ENCODE assay signal across 8 cellular contexts in the genomic region with DNA sequence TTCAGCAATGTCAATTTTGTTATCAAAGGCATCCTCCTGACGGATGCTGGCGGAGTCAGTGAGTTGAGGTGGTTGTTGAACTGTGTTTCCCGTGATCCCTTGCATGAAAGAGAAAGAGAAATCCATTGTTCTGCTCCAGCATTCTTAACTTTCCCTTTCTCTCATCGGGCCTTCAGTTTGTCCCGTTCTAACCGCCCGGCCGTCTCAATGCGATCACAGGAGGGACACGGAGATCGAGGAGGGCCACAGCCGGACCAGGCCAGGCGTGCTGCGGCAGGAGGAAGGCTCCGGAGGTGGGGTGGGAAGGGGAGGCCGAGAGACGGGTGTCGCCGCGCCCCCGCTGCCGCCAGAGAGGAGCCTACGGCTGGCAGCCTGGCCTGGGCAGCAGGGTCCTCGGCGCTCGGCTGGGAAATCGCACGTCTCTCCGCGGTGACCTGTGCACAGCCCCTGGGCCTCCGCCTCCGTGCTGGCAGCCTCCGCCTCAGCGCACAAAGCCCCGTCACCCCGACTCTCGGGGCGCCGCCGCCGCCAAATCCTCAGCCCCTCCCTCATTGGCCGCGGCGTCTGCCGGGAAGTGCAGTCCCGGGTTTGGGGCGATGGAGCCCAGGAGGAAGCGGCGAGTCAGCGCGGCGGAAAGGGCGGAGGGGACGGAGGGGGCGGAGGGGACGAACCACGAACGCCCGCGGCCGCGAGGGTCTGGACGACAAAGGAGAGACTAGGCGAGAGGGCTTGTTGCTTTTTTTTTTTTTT. TPM values are rescaled to one million over a fixed set of nuclear protein-coding genes. Genes with fewer than 3 reads are reported as not detected.
A peak's percentile ranks its signal among the peaks of the same experiment; 100 is the strongest.
DNase-seq lines count a peak whose midpoint lies in the region; ATAC-seq, FAIRE-seq and TF ChIP-seq lines count a peak whose summit lies in the region.

No MANE protein-coding gene starts in this region.

- peaks cover 68% of the 10 kb centered on the region for H3K4me1 ChIP-seq in A549
- H3K4me1 ChIP-seq in spleen: peaks cover 2 to 18% (median 11%) of the 10 kb centered on the region in 6 donors

- DNase-seq in A549 (ENCODE audit: low read depth in 1 of 2, low spot score in 1 of 2) (peak; percentile 78 to 83), caudate nucleus (lab: John Stamatoyannopoulos, UW) (peak in 56 of 61 donors; percentile 34 to 84 (median 69)), iris pigment epithelial cell (ENCODE audit: low read depth) (peak; percentile 57), spleen (peak; percentile 96), NCI-H1105 (lab: John Stamatoyannopoulos, UW) (no peak)
- DNase-seq in Jurkat, Clone E6-1 (ENCODE audit: low read depth, low spot score): peak; percentile 46

- no peaks in the 10 kb centered on the region for H3K36me3 ChIP-seq in spleen

- TF ChIP-seq POLR2A in A549 (IDR thresholded peaks at IDR 0.05; ENCODE audit: low read length) (peak; percentile 69), GM18951 (IDR thresholded peaks at IDR 0.05; ENCODE audit: extremely low read depth, insufficient read depth, insufficient read length) (peak; percentile 72), spleen (IDR thresholded peaks at IDR 0.05) (peak in 1 of 3 donors; percentile 52)

- no peaks in the 10 kb centered on the region for H3K9me3 ChIP-seq in A549
- H3K9me3 ChIP-seq in spleen: no peaks in the 10 kb centered on the region

- POLR2A ChIA-PET in A549 (lab: Yijun Ruan, JAX): interaction anchor here (0.6 kb wide), 1 partner anchor 18 kb away, joined by 3 read pairs; no protein-coding TSS in a partner anchor

- TF ChIP-seq CTCF in A549 (IDR thresholded peaks at IDR 0.05) (no peak), spleen (IDR thresholded peaks at IDR 0.05 in 8 of 11, conservative IDR thresholded peaks at IDR 0.05 in 3 of 11) (no peak)

- peak overlapping the region; percentile 93 to 95 for H3K27ac ChIP-seq in A549
- H3K27ac ChIP-seq in caudate nucleus (ENCODE audit: low read depth, low read length): peak overlapping the region; percentile 85
- H3K27ac ChIP-seq in spleen: peak overlapping the region; percentile 83 to 98 (median 96)

- in situ Hi-C loops in GM18951 (cut with MboI; ENCODE audit: low sequenced_read_pairs, unreplicated experiment): no loop called here

- WGBS in A549 (ENCODE audit: missing lambda C conversion rate): 7% methylated on average over 49 of the region's 64 CpGs
- 1 to 2% (median 1%) methylated on average over 52 to 64 of the region's 64 CpGs for WGBS in spleen, 5 donors

- H3K4me3 ChIP-seq in A549 (peak overlapping the region; percentile 53), spleen (peak overlapping the region; percentile 29 to 95 (median 74))
- peak overlapping the region; percentile 57 for H3K4me3 ChIP-seq in Jurkat, Clone E6-1 (ENCODE audit: low read length)

- H3K27me3 ChIP-seq in spleen (replicated peaks in 1 of 7): peaks cover 0 to 6% (median 0%) of the 10 kb centered on the region in 7 donors

- no peak for TF ChIP-seq RAD21 in A549 (conservative IDR thresholded peaks at IDR 0.05 in 1 of 2, IDR thresholded peaks at IDR 0.05 in 1 of 2)

- CTCF ChIA-PET in A549 (lab: Yijun Ruan, JAX): no interaction called here

- ATAC-seq in A549: peak; percentile 72 to 79
- peak; percentile 89 to 91 for ATAC-seq in activated CD4-positive, CD25-positive, alpha-beta regulatory T cell treated with anti-CD3 and anti-CD28 coated beads, Interleukin-2, amount 50 U/mL, for 24 hours

- intact Hi-C loops in spleen (cut with DNase I; ENCODE audit: low total_unique reads): no loop called here

- TF ChIP-seq EP300 in A549 (IDR thresholded peaks at IDR 0.05): no peak

- FAIRE-seq in A549 (lab: Jason Lieb, UNC): no peak

- H3K4me2 ChIP-seq in A549: peak overlapping the region; percentile 94

TF ChIP-seq in A549, 52 proteins besides CTCF, POLR2A, EP300 and RAD21 (continues in another document):
- no peak for TF ChIP-seq PHF8 (IDR thresholded peaks at IDR 0.05; ENCODE audit: borderline replicate concordance, low read depth)
- TF ChIP-seq, protein P1, sequence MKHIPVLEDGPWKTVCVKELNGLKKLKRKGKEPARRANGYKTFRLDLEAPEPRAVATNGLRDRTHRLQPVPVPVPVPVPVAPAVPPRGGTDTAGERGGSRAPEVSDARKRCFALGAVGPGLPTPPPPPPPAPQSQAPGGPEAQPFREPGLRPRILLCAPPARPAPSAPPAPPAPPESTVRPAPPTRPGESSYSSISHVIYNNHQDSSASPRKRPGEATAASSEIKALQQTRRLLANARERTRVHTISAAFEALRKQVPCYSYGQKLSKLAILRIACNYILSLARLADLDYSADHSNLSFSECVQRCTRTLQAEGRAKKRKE (CRISPR knock-in tag; IDR thresholded peaks at IDR 0.05; ENCODE audit: low read depth): peak; percentile 91
- peak; percentile 92 for TF ChIP-seq HOXB13 (CRISPR knock-in tag; IDR thresholded peaks at IDR 0.05; ENCODE audit: low read depth)
- TF ChIP-seq, protein P2, sequence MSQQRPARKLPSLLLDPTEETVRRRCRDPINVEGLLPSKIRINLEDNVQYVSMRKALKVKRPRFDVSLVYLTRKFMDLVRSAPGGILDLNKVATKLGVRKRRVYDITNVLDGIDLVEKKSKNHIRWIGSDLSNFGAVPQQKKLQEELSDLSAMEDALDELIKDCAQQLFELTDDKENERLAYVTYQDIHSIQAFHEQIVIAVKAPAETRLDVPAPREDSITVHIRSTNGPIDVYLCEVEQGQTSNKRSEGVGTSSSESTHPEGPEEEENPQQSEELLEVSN (IDR thresholded peaks at IDR 0.05; ENCODE audit: borderline replicate concordance, low read depth): peak; percentile 84
- TF ChIP-seq, protein P3, sequence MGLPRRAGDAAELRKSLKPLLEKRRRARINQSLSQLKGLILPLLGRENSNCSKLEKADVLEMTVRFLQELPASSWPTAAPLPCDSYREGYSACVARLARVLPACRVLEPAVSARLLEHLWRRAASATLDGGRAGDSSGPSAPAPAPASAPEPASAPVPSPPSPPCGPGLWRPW (IDR thresholded peaks at IDR 0.05): no peak
- TF ChIP-seq MAFK (IDR thresholded peaks at IDR 0.05; ENCODE audit: partially characterized antibody): no peak
- TF ChIP-seq CBX2 (IDR thresholded peaks at IDR 0.05; ENCODE audit: borderline replicate concordance, low read depth): no peak
- peak; percentile 89; the same call in 1 of the 2 replicates for TF ChIP-seq TP53 (CRISPR knock-in tag; IDR thresholded peaks at IDR 0.05)
- TF ChIP-seq GATA3 (IDR thresholded peaks at IDR 0.05; ENCODE audit: borderline replicate concordance): no peak
- TF ChIP-seq JUN (IDR thresholded peaks at IDR 0.05): peak; percentile 65 to 74; a peak in 4 of 5 replicates
- TF ChIP-seq RCOR1 (IDR thresholded peaks at IDR 0.05; ENCODE audit: low read depth, low read length): no peak
- no peak for TF ChIP-seq JUNB (IDR thresholded peaks at IDR 0.05)
- no peak for TF ChIP-seq KDM1A (IDR thresholded peaks at IDR 0.05; ENCODE audit: low read depth)
- peak; percentile 90 for TF ChIP-seq HOXB5 (CRISPR knock-in tag; IDR thresholded peaks at IDR 0.05)
- no peak for TF ChIP-seq FOSL2 (IDR thresholded peaks at IDR 0.05)
- no peak for TF ChIP-seq FOSL2 (CRISPR knock-in tag; IDR thresholded peaks at IDR 0.05)
- TF ChIP-seq HOXA7 (CRISPR knock-in tag; IDR thresholded peaks at IDR 0.05): no peak
- TF ChIP-seq HEYL (CRISPR knock-in tag; IDR thresholded peaks at IDR 0.05): no peak; the same call in 1 of the 2 replicates
- no peak for TF ChIP-seq CBX8 (IDR thresholded peaks at IDR 0.05)

RNA-seq across cellular contexts. Expression of gene SOST, which starts 38.1 kb away (rescaled TPM):
- polyA plus RNA-seq in A549 (2011; rRNA removed): 0.03 TPM in 1 of 2 replicates, not detected in the other
- 0.03 and 0.09 TPM in 2 replicates for polyA plus RNA-seq in A549 (2012; cell fraction: cytosol; rRNA removed)
- not detected in 2 replicates for polyA plus RNA-seq in A549 (2012; cell fraction: nucleus; rRNA removed)
- polyA plus RNA-seq in A549 (2017; fragmentation: RNase III; extraction: RNeasy Plus Mini Kit Qiagen cat#74134 plus additional on column Dnase treatment): 0.05 to 0.07 TPM (median 0.05 TPM) in 3 replicates
- polyA minus RNA-seq in A549 (2011; rRNA and poly(A)+ RNA removed): not detected in 2 replicates
- not detected for polyA plus RNA-seq in Jurkat, Clone E6-1 (2012; ENCODE audit: insufficient read depth, insufficient read length)
- not detected for total RNA-seq in spleen
- under 1 TPM in 1 of 3 donors, not detected in 2; 0.04 TPM for polyA plus RNA-seq in spleen

RNA-seq across cellular contexts. Expression of gene DUSP3, which starts 58.3 kb away (rescaled TPM):
- polyA plus RNA-seq in A549 (2011; rRNA removed) (60.2 and 62.2 TPM in 2 replicates), A549 (2017; fragmentation: RNase III; extraction: RNeasy Plus Mini Kit Qiagen cat#74134 plus additional on column Dnase treatment) (54.7 to 60.0 TPM (median 57.2 TPM) in 3 replicates), spleen (10 to 100 TPM; 25.7 to 45.7 (median 32.1) TPM)
- polyA plus RNA-seq in A549 (2012; cell fraction: cytosol; rRNA removed): 46.2 and 54.5 TPM in 2 replicates
- 46.7 and 58.3 TPM in 2 replicates for polyA plus RNA-seq in A549 (2012; cell fraction: nucleus; rRNA removed)
- polyA minus RNA-seq in A549 (2011; rRNA and poly(A)+ RNA removed): 58.8 and 70.6 TPM in 2 replicates
- 15.5 TPM for polyA plus RNA-seq in Jurkat, Clone E6-1 (2012; ENCODE audit: insufficient read depth, insufficient read length)
- total RNA-seq in spleen: 10 to 100 TPM; 55.0 to 96.2 (median 87.5) TPM

RNA-seq across cellular contexts. Expression of gene MEOX1, which starts 58.8 kb away (rescaled TPM):
- not detected in 2 replicates for polyA plus RNA-seq in A549 (2011; rRNA removed)
- not detected in 2 replicates for polyA plus RNA-seq in A549 (2012; cell fraction: cytosol; rRNA removed)
- polyA plus RNA-seq in A549 (2012; cell fraction: nucleus; rRNA removed): not detected in 2 replicates
- not detected in 3 replicates for polyA plus RNA-seq in A549 (2017; fragmentation: RNase III; extraction: RNeasy Plus Mini Kit Qiagen cat#74134 plus additional on column Dnase treatment)
- polyA minus RNA-seq in A549 (2011; rRNA and poly(A)+ RNA removed): 0.17 TPM in 1 of 2 replicates, not detected in the other
- not detected for polyA plus RNA-seq in Jurkat, Clone E6-1 (2012; ENCODE audit: insufficient read depth, insufficient read length)
- total RNA-seq in spleen: 10 to 100 TPM in 6 of 7 donors, 1 to 10 TPM in 1; 4.1 to 46.9 (median 32.9) TPM
- 10 to 100 TPM in 1 of 3 donors, 1 to 10 TPM in 2; 5.6 to 14.8 (median 7.5) TPM for polyA plus RNA-seq in spleen

RNA-seq across cellular contexts. Expression of gene CFAP97D1, which starts 59.7 kb away (rescaled TPM):
- polyA plus RNA-seq in A549 (2011; rRNA removed): 0.04 TPM in 1 of 2 replicates, not detected in the other
- 0.01 TPM in 2 replicates for polyA plus RNA-seq in A549 (2012; cell fraction: cytosol; rRNA removed)
- polyA plus RNA-seq in A549 (2012; cell fraction: nucleus; rRNA removed): 0.02 TPM in 1 of 2 replicates, not detected in the other
- polyA plus RNA-seq in A549 (2017; fragmentation: RNase III; extraction: RNeasy Plus Mini Kit Qiagen cat#74134 plus additional on column Dnase treatment): 0.03 to 0.04 TPM in 2 of 3 replicates, not detected in the other
- polyA minus RNA-seq in A549 (2011; rRNA and poly(A)+ RNA removed): not detected in 2 replicates
- not detected for polyA plus RNA-seq in Jurkat, Clone E6-1 (2012; ENCODE audit: insufficient read depth, insufficient read length)
- total RNA-seq in spleen: under 1 TPM in 4 of 7 donors, not detected in 3; 0.17 to 0.32 (median 0.20) TPM
- polyA plus RNA-seq in spleen: under 1 TPM in 1 of 3 donors, not detected in 2; 0.06 TPM

Comparison
In these comparisons a context has a peak if more than half of its experiments do, and no peak if none do; other contexts are left out.
1. RNA of gene MEOX1, which starts 58.8 kb away (polyA plus RNA-seq): 5.6 to 14.8 TPM in spleen; not detected in A549; every median in the first group is over 4 times any median in the second.
2. Peak in every context shown above with its lines, with median percentiles within 50 percentile points of each other: H3K27ac ChIP-seq and H3K4me3 ChIP-seq.